In the genomic region with DNA sequence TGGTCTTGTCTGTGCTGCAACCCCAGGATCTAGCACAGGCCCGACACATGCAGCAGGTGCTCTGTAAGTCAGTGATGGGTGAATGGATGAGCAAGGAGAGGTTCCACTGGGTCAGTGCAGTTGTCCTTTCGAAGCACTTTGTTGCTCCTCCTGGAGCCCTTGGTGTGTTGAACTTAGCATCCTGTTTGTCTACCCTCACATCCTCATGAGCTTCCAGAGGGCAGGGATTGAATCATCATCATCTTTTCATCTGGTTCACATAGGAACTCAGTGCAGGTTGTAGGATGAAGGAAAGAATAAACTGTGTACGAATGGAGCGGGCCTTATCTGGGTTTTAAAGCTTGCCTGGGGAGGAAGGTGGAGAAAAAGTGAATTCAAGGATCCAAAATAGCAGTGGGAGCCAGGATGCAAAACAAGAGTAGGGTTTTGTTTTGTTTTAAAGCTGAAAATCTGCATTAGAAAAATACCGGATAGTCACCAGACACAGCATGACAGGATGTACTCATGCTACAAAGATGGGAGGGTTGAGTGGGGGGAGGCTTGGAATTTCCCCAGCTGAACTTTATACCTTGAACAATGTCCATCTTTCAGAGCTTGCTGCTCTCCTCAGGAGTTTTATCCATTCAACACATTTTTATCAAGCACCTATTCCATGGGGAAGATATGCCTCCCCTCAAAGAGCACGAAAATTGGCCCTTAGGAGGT, we compare ENCODE assay signal across 16 cellular contexts. TPM values are rescaled to one million over a fixed set of nuclear protein-coding genes. Genes with fewer than 3 reads are reported as not detected.
DNase-seq lines count a peak whose midpoint lies in the region; ATAC-seq and TF ChIP-seq lines count a peak whose summit lies in the region.
"Had no signal": no experiment of that assay in that cellular context is flagged by ENCODE, and none has a peak within 500 bp of the region (broad histone marks: within the 10 kb centered on the region; RNA-seq: fewer than 3 reads in every experiment).

No MANE protein-coding gene starts in this region.

- no peak for TF ChIP-seq CTCF in smooth muscle cell (IDR thresholded peaks at IDR 0.05; ENCODE audit: borderline replicate concordance, insufficient read depth, poor library complexity, severe bottlenecking)

- H3K36me3 ChIP-seq in smooth muscle cell (ENCODE audit: low read depth) (no peaks in the 10 kb centered on the region), MG63 (no peaks in the 10 kb centered on the region)

- no peak overlapping the region for H2AFZ ChIP-seq in smooth muscle cell (ENCODE audit: low read depth)

- POLR2A ChIA-PET in activated CD8-positive, alpha-beta T cell treated with anti-CD3 and anti-CD28 coated beads, Interleukin-2, amount 10 ng/mL, durations not matched to agents 7 days and 5 days (lab: Charles Lee): interaction anchor here (0.7 kb wide), 1 partner anchor 9 kb away, joined by 3 read pairs; no protein-coding TSS in a partner anchor

- H4K20me1 ChIP-seq in smooth muscle cell (ENCODE audit: low read depth): peaks cover 45% of the 10 kb centered on the region

- no peaks in the 10 kb centered on the region for H3K27me3 Mint-ChIP-seq in activated CD8-positive, alpha-beta memory T cell treated with anti-CD3 and anti-CD28 coated beads, Interleukin-2, amount 10 ng/mL, durations not matched to agents 7 days and 5 days
- no peaks in the 10 kb centered on the region for H3K27me3 Mint-ChIP-seq in activated CD8-positive, alpha-beta T cell treated with anti-CD3 and anti-CD28 coated beads, Interleukin-2, amount 10 ng/mL, durations not matched to agents 7 days and 5 days (ENCODE audit: low read depth)

- no peaks in the 10 kb centered on the region for H3F3A ChIP-seq in smooth muscle cell (ENCODE audit: low read depth)

- no peak for DNase-seq in activated CD8-positive, alpha-beta memory T cell treated with anti-CD3 and anti-CD28 coated beads, Interleukin-2, amount 10 ng/mL, durations not matched to agents 7 days and 5 days
- DNase-seq in activated CD8-positive, alpha-beta memory T cell treated with anti-CD3 and anti-CD28 coated beads, Interleukin-2, amount 50 U/mL, for 4 hours: no peak
- DNase-seq in activated CD8-positive, alpha-beta T cell treated with anti-CD3 and anti-CD28 coated beads, Interleukin-2, amount 10 ng/mL, durations not matched to agents 7 days and 5 days: no peak
- DNase-seq in foreskin melanocyte (peak; percentile 82), smooth muscle cell (lab: John Stamatoyannopoulos, UW; ENCODE audit: unreplicated experiment) (no peak), HCEC 1CT (no peak), NCI-H510A treated with DMSO at 0.1 percent for 48 hours (lab: John Stamatoyannopoulos, UW) (no peak), MG63 (no peak)
- DNase-seq: activated CD4-positive, alpha-beta T cell treated with anti-CD3 and anti-CD28 coated beads, Interleukin-2, amount 50 U/mL, for 1 hour; anterior cingulate cortex; DMS53; SIG-M5; trophoblast cell had no signal

- peaks cover 72% of the 10 kb centered on the region for H3K36me3 Mint-ChIP-seq in activated CD8-positive, alpha-beta memory T cell treated with anti-CD3 and anti-CD28 coated beads, Interleukin-2, amount 10 ng/mL, durations not matched to agents 7 days and 5 days
- H3K36me3 Mint-ChIP-seq in activated CD8-positive, alpha-beta T cell treated with anti-CD3 and anti-CD28 coated beads, Interleukin-2, amount 10 ng/mL, durations not matched to agents 7 days and 5 days (ENCODE audit: low read depth): peaks cover 21% of the 10 kb centered on the region

- peak overlapping the region; percentile 27 for H3K27ac ChIP-seq in smooth muscle cell (ENCODE audit: low read depth)
- H3K27ac ChIP-seq: epithelial cell of prostate had no signal

- H3K9me3 ChIP-seq in smooth muscle cell (replicated peaks; ENCODE audit: low read depth): no peaks in the 10 kb centered on the region
- no peaks in the 10 kb centered on the region for H3K9me3 ChIP-seq in MG63

- CTCF ChIA-PET in activated CD8-positive, alpha-beta memory T cell treated with anti-CD3 and anti-CD28 coated beads, Interleukin-2, amount 10 ng/mL, durations not matched to agents 7 days and 5 days (lab: Charles Lee): interaction anchor here (0.8 to 7.0 kb wide), 4 partner anchors 11 to 39 kb away, joined by 3 to 29 read pairs (median 6); no protein-coding TSS in a partner anchor
- CTCF ChIA-PET in activated CD8-positive, alpha-beta T cell treated with anti-CD3 and anti-CD28 coated beads, Interleukin-2, amount 10 ng/mL, durations not matched to agents 7 days and 5 days (lab: Charles Lee): interaction anchor here (1.0 to 3.8 kb wide), 3 partner anchors 10 to 53 kb away, joined by 3 to 32 read pairs (median 3); no protein-coding TSS in a partner anchor

- H3K4me1 ChIP-seq in smooth muscle cell (ENCODE audit: low read depth): peaks cover 3% of the 10 kb centered on the region

- peak overlapping the region; percentile 5 for H3K4me3 Mint-ChIP-seq in activated CD8-positive, alpha-beta memory T cell treated with anti-CD3 and anti-CD28 coated beads, Interleukin-2, amount 10 ng/mL, durations not matched to agents 7 days and 5 days
- no peak overlapping the region for H3K4me3 Mint-ChIP-seq in activated CD8-positive, alpha-beta T cell treated with anti-CD3 and anti-CD28 coated beads, Interleukin-2, amount 10 ng/mL, durations not matched to agents 7 days and 5 days

- H3K27ac Mint-ChIP-seq in activated CD8-positive, alpha-beta memory T cell treated with anti-CD3 and anti-CD28 coated beads, Interleukin-2, amount 10 ng/mL, durations not matched to agents 7 days and 5 days: peak overlapping the region; percentile 67
- H3K27ac Mint-ChIP-seq in activated CD8-positive, alpha-beta T cell treated with anti-CD3 and anti-CD28 coated beads, Interleukin-2, amount 10 ng/mL, durations not matched to agents 7 days and 5 days: peak overlapping the region; percentile 25

- peaks cover 90% of the 10 kb centered on the region for H3K79me2 ChIP-seq in smooth muscle cell (ENCODE audit: low read depth)

- H3K4me1 Mint-ChIP-seq in activated CD8-positive, alpha-beta memory T cell treated with anti-CD3 and anti-CD28 coated beads, Interleukin-2, amount 10 ng/mL, durations not matched to agents 7 days and 5 days: peaks cover 76% of the 10 kb centered on the region
- H3K4me1 Mint-ChIP-seq in activated CD8-positive, alpha-beta T cell treated with anti-CD3 and anti-CD28 coated beads, Interleukin-2, amount 10 ng/mL, durations not matched to agents 7 days and 5 days (ENCODE audit: low read depth): peaks cover 48% of the 10 kb centered on the region

- ATAC-seq in activated CD8-positive, alpha-beta memory T cell treated with anti-CD3 and anti-CD28 coated beads, Interleukin-2, amount 10 ng/mL, durations not matched to agents 7 days and 5 days: peak; percentile 31
- no peak for ATAC-seq in activated CD8-positive, alpha-beta T cell treated with anti-CD3 and anti-CD28 coated beads, Interleukin-2, amount 10 ng/mL, durations not matched to agents 7 days and 5 days
- ATAC-seq: HCT116 had no signal

- no peaks in the 10 kb centered on the region for H3K9me3 Mint-ChIP-seq in activated CD8-positive, alpha-beta memory T cell treated with anti-CD3 and anti-CD28 coated beads, Interleukin-2, amount 10 ng/mL, durations not matched to agents 7 days and 5 days (ENCODE audit: low read depth)
- no peaks in the 10 kb centered on the region for H3K9me3 Mint-ChIP-seq in activated CD8-positive, alpha-beta T cell treated with anti-CD3 and anti-CD28 coated beads, Interleukin-2, amount 10 ng/mL, durations not matched to agents 7 days and 5 days (ENCODE audit: insufficient read depth)

- H3K27me3 ChIP-seq in smooth muscle cell (ENCODE audit: low read depth): no peaks in the 10 kb centered on the region
- no peaks in the 10 kb centered on the region for H3K27me3 ChIP-seq in MG63

- WGBS in smooth muscle cell (ENCODE audit: low lambda C conversion rate): 81% methylated on average over 6 of the region's 6 CpGs

- H3K9ac ChIP-seq in smooth muscle cell (ENCODE audit: low read depth): no peak overlapping the region

- peak overlapping the region; percentile 35 for H3K4me2 ChIP-seq in smooth muscle cell

- H3K4me3 ChIP-seq in smooth muscle cell (no peak overlapping the region), MG63 (no peak overlapping the region)
- H3K4me3 ChIP-seq: skin epidermis had no signal

RNA-seq across cellular contexts. Expression of gene PTTG1, which starts 55.8 kb away (rescaled TPM):
- total RNA-seq in activated CD8-positive, alpha-beta memory T cell treated with anti-CD3 and anti-CD28 coated beads, Interleukin-2, amount 10 ng/mL, durations not matched to agents 7 days and 5 days: 100 to 1,000 TPM; 204 to 212 TPM
- total RNA-seq in activated CD8-positive, alpha-beta T cell treated with anti-CD3 and anti-CD28 coated beads, Interleukin-2, amount 10 ng/mL, durations not matched to agents 7 days and 5 days: 100 to 1,000 TPM; 138 to 140 TPM
- total RNA-seq in smooth muscle cell: 61.5 and 98.7 TPM in 2 replicates
- polyA plus RNA-seq in smooth muscle cell: 81.9 and 92.3 TPM in 2 replicates
- 567 and 761 TPM in 2 replicates for total RNA-seq in MG63 (2014; rRNA removed; shearing (Covaris generic); ENCODE audit: low replicate concordance)

RNA-seq across cellular contexts. Expression of gene SLU7, which starts 58.5 kb away (rescaled TPM):
- 10 to 100 TPM; 50.1 to 54.6 TPM for total RNA-seq in activated CD8-positive, alpha-beta memory T cell treated with anti-CD3 and anti-CD28 coated beads, Interleukin-2, amount 10 ng/mL, durations not matched to agents 7 days and 5 days
- 10 to 100 TPM; 41.0 to 46.9 TPM for total RNA-seq in activated CD8-positive, alpha-beta T cell treated with anti-CD3 and anti-CD28 coated beads, Interleukin-2, amount 10 ng/mL, durations not matched to agents 7 days and 5 days
- 48.1 and 67.0 TPM in 2 replicates for total RNA-seq in smooth muscle cell
- polyA plus RNA-seq in smooth muscle cell: 46.3 and 50.3 TPM in 2 replicates
- total RNA-seq in MG63 (2014; rRNA removed; shearing (Covaris generic); ENCODE audit: low replicate concordance): 42.3 and 88.8 TPM in 2 replicates
